1 cellular context compared by ENCODE assay signal in genomic region chr18:58443671-58444070, GRCh38.
TF ChIP-seq lines count a peak whose summit lies in the region.

No MANE protein-coding gene starts in this region.

TF ChIP-seq in GM23338, 12 proteins besides CTCF, POLR2A, EP300 and RAD21 (continued from another document):
- TF ChIP-seq ZNF462 (CRISPR knock-in tag; IDR thresholded peaks at IDR 0.05), result no peak
- TF ChIP-seq ZNF331 (CRISPR knock-in tag; IDR thresholded peaks at IDR 0.05; ENCODE audit: low read depth), result no peak
- TF ChIP-seq STAT1 (IDR thresholded peaks at IDR 0.05; ENCODE audit: unreplicated experiment), result no peak
- TF ChIP-seq POLR2AphosphoS5 (IDR thresholded peaks at IDR 0.05; ENCODE audit: low read depth), result no peak
- TF ChIP-seq ZNF114 (CRISPR knock-in tag; IDR thresholded peaks at IDR 0.05), result no peak
- TF ChIP-seq ETS1 (IDR thresholded peaks at IDR 0.05), result no peak
- TF ChIP-seq NANOG (IDR thresholded peaks at IDR 0.05; ENCODE audit: borderline replicate concordance), result no peak
TF ChIP-seq in GM23338: peak in this region for 0.
